ENCODE assay signal across 9 cellular contexts in genomic region chr12:31890295-31891285, GRCh38.
A peak's percentile ranks its signal among the peaks of the same experiment; 100 is the strongest.
DNase-seq lines count a peak whose midpoint lies in the region; ATAC-seq and TF ChIP-seq lines count a peak whose summit lies in the region.
"Had no signal": no experiment of that assay in that cellular context is flagged by ENCODE, and none has a peak within 500 bp of the region (broad histone marks: within the 10 kb centered on the region; RNA-seq: fewer than 3 reads in every experiment).

No MANE protein-coding gene starts in this region.

- peak; percentile 31 for DNase-seq in activated CD4-positive, alpha-beta memory T cell treated with anti-CD3 and anti-CD28 coated beads for 36 hours
- DNase-seq in renal cortical epithelial cell (ENCODE audit: low read depth) (peak; percentile 46), C1 segment of cervical spinal cord (lab: John Stamatoyannopoulos, UW) (no peak), endothelial cell (ENCODE audit: low spot score) (no peak), NCI-H146 treated with DMSO at 0.1 percent for 48 hours (lab: John Stamatoyannopoulos, UW; ENCODE audit: unreplicated experiment) (no peak)
- DNase-seq: NCI-H2029; stimulated activated CD4-positive, alpha-beta T cell treated with anti-CD3 and anti-CD28 coated beads, Interleukin-2, amount 100 ng/mL, for 48 hours had no signal

- intact Hi-C loops in activated CD4-positive, alpha-beta memory T cell treated with anti-CD3 and anti-CD28 coated beads for 36 hours (cut with micrococcal nuclease), result no loop called here

- no peak for TF ChIP-seq CTCF in endothelial cell (IDR thresholded peaks at IDR 0.05; ENCODE audit: unreplicated experiment)

- peaks cover 43% of the 10 kb centered on the region for H3K4me1 Mint-ChIP-seq in activated CD4-positive, alpha-beta memory T cell treated with anti-CD3 and anti-CD28 coated beads for 36 hours (ENCODE audit: low read depth)
- peaks cover under 1% of the 10 kb centered on the region for H3K4me1 Mint-ChIP-seq in endothelial cell (ENCODE audit: unreplicated experiment)

- H3K27me3 Mint-ChIP-seq in activated CD4-positive, alpha-beta memory T cell treated with anti-CD3 and anti-CD28 coated beads for 36 hours, result no peaks in the 10 kb centered on the region
- peaks cover 4% of the 10 kb centered on the region for H3K27me3 Mint-ChIP-seq in endothelial cell (ENCODE audit: unreplicated experiment)

- CTCF ChIA-PET in activated CD4-positive, alpha-beta memory T cell treated with anti-CD3 and anti-CD28 coated beads for 36 hours (lab: Charles Lee), result no interaction called here

- peaks cover 57% of the 10 kb centered on the region for H3K36me3 Mint-ChIP-seq in activated CD4-positive, alpha-beta memory T cell treated with anti-CD3 and anti-CD28 coated beads for 36 hours
- peaks cover 18% of the 10 kb centered on the region for H3K36me3 Mint-ChIP-seq in endothelial cell (ENCODE audit: low read depth, unreplicated experiment)

- peaks cover 64% of the 10 kb centered on the region for H3K9me3 Mint-ChIP-seq in activated CD4-positive, alpha-beta memory T cell treated with anti-CD3 and anti-CD28 coated beads for 36 hours
- H3K9me3 Mint-ChIP-seq in endothelial cell (ENCODE audit: unreplicated experiment), result peaks cover 10% of the 10 kb centered on the region

- ATAC-seq in GM18861 (IDR thresholded peaks at IDR 0.05; ENCODE audit: unreplicated experiment) (peak; percentile 71), HG03196 (IDR thresholded peaks at IDR 0.05; ENCODE audit: unreplicated experiment) (peak; percentile 65)

- peak overlapping the region; percentile 77 for H3K27ac Mint-ChIP-seq in activated CD4-positive, alpha-beta memory T cell treated with anti-CD3 and anti-CD28 coated beads for 36 hours
- no peak overlapping the region for H3K27ac Mint-ChIP-seq in endothelial cell (ENCODE audit: unreplicated experiment)

- H3K4me3 Mint-ChIP-seq in activated CD4-positive, alpha-beta memory T cell treated with anti-CD3 and anti-CD28 coated beads for 36 hours, result peak overlapping the region; percentile 35
- no peak overlapping the region for H3K4me3 Mint-ChIP-seq in endothelial cell (ENCODE audit: unreplicated experiment)

- POLR2A ChIA-PET in activated CD4-positive, alpha-beta memory T cell treated with anti-CD3 and anti-CD28 coated beads for 36 hours (lab: Charles Lee), result no interaction called here

Comparison
In these comparisons a context has a peak if more than half of its experiments do, and no peak if none do; other contexts are left out.
1. DNase-seq: peak in activated CD4-positive, alpha-beta memory T cell treated with anti-CD3 and anti-CD28 coated beads for 36 hours (single experiment) and renal cortical epithelial cell (single experiment); none in C1 segment of cervical spinal cord (0 of 14), endothelial cell (single experiment) and NCI-H146 treated with DMSO at 0.1 percent for 48 hours (single experiment).